Comparison of ENCODE assay signal across 22 cellular contexts in the genomic region with DNA sequence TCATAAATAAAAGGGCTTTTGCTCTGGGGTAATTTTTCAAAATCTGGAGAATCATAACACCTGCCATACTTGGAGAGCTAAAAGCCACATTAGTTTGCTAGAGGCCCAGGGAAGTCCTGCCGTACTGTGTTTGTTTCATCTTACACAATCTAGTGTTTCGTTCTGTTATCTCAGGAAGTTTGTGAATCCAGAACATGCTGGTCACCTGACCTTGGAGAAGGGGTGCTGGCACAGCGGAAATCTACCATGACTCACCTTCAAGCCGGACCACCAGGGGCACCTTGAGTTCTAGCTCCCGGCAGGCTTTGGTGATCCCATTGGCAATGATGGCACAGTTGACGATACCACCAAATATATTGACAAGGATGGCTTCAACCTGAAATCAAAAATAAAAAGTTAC.
A peak's percentile ranks its signal among the peaks of the same experiment; 100 is the strongest.
DNase-seq lines count a peak whose midpoint lies in the region; ATAC-seq and TF ChIP-seq lines count a peak whose summit lies in the region.
"Had no signal": no experiment of that assay in that cellular context is flagged by ENCODE, and none has a peak within 500 bp of the region (broad histone marks: within the 10 kb centered on the region; RNA-seq: fewer than 3 reads in every experiment).

No MANE protein-coding gene starts in this region.

- 57 to 72% (median 58%) methylated on average over 6 of the region's 6 CpGs for WGBS in adrenal gland, 4 donors
- 66% methylated on average over 6 of the region's 6 CpGs for WGBS in right lobe of liver (ENCODE audit: insufficient coverage, low coverage, low lambda C conversion rate, missing lambda C conversion rate)
- 94 to 95% methylated on average over 6 of the region's 6 CpGs for WGBS in upper lobe of left lung, 2 donors

- H3K27me3 ChIP-seq in adrenal gland: no peaks in the 10 kb centered on the region
- no peaks in the 10 kb centered on the region for H3K27me3 ChIP-seq in right lobe of liver
- no peaks in the 10 kb centered on the region for H3K27me3 ChIP-seq in upper lobe of left lung
- H3K27me3 ChIP-seq: BE2C, BLaER1 had no signal

- intact Hi-C loops in adrenal gland (cut with DNase I): no loop called here
- intact Hi-C loops in right lobe of liver (cut with DNase I): no loop called here

- peak in 6 of 7 donors; percentile 39 to 61 (median 56) for DNase-seq in adrenal gland
- DNase-seq in amniotic epithelial cell (ENCODE audit: low read depth): peak; percentile 81
- no peak for DNase-seq in left lobe of liver (ENCODE audit: low spot score)
- no peak for DNase-seq in right lobe of liver
- DNase-seq in DMS79 (lab: John Stamatoyannopoulos, UW): no peak
- DNase-seq in activated CD4-positive, alpha-beta T cell treated with anti-CD3 and anti-CD28 coated beads for 48 hours: no peak
- DNase-seq in upper lobe of left lung: no peak
- DNase-seq: 8988T; ACHN; BE2C; C1 segment of cervical spinal cord; CD4-positive, alpha-beta memory T cell; CD4-positive, CD25-positive, alpha-beta regulatory T cell; CD8-positive, alpha-beta memory T cell; COR-L47; DMS 273 treated with DMSO at 0.1 percent for 48 hours; DMS153; DMS53; DMS79 treated with DMSO at 0.1 percent for 48 hours; GF-D8 had no signal

- no peak overlapping the region for H3K27ac ChIP-seq in adrenal gland
- H3K27ac ChIP-seq in right lobe of liver: no peak overlapping the region
- H3K27ac ChIP-seq in upper lobe of left lung: no peak overlapping the region
- H3K27ac ChIP-seq: BLaER1 had no signal

- H3K9me3 ChIP-seq in adrenal gland (replicated peaks in 1 of 3): no peaks in the 10 kb centered on the region
- no peaks in the 10 kb centered on the region for H3K9me3 ChIP-seq in right lobe of liver
- H3K9me3 ChIP-seq in upper lobe of left lung: no peaks in the 10 kb centered on the region
- H3K9me3 ChIP-seq: BE2C, BLaER1 had no signal

- no peak for TF ChIP-seq EP300 in upper lobe of left lung (IDR thresholded peaks at IDR 0.05)

- no peaks in the 10 kb centered on the region for H3K36me3 ChIP-seq in adrenal gland (replicated peaks in 1 of 2)
- H3K36me3 ChIP-seq in right lobe of liver: peaks cover 0 to 2% (median 0%) of the 10 kb centered on the region in 4 donors
- peaks cover 0 to 12% (median 5%) of the 10 kb centered on the region in 4 donors for H3K36me3 ChIP-seq in upper lobe of left lung
- H3K36me3 ChIP-seq: BE2C, BLaER1 had no signal

- ATAC-seq in left lobe of liver (peak; percentile 13), right lobe of liver (peak in 3 of 4 donors; percentile 8 to 69 (median 28)), GM21737 (IDR thresholded peaks at IDR 0.05; ENCODE audit: unreplicated experiment) (no peak), upper lobe of left lung (ENCODE audit: low FRiP score in 2 of 2) (no peak)

- TF ChIP-seq CTCF in adrenal gland (IDR thresholded peaks at IDR 0.05) (no peak), right lobe of liver (IDR thresholded peaks at IDR 0.05) (no peak), upper lobe of left lung (IDR thresholded peaks at IDR 0.05) (no peak)

- H3K4me3 ChIP-seq in adrenal gland (no peak overlapping the region), right lobe of liver (no peak overlapping the region), upper lobe of left lung (no peak overlapping the region)
- H3K4me3 ChIP-seq: BLaER1 had no signal

- H3K4me1 ChIP-seq in adrenal gland (replicated peaks in 1 of 2) (no peaks in the 10 kb centered on the region), right lobe of liver (peaks cover 0 to 31% (median 8%) of the 10 kb centered on the region in 4 donors), upper lobe of left lung (no peaks in the 10 kb centered on the region)
- H3K4me1 ChIP-seq: BE2C, BLaER1 had no signal

- TF ChIP-seq POLR2A in adrenal gland (IDR thresholded peaks at IDR 0.05): no peak
- no peak for TF ChIP-seq POLR2A in right lobe of liver (IDR thresholded peaks at IDR 0.05)
- no peak for TF ChIP-seq POLR2A in upper lobe of left lung (IDR thresholded peaks at IDR 0.05)

Comparison
In these comparisons a context has a peak if more than half of its experiments do, and no peak if none do; other contexts are left out.
1. DNase-seq: peak in adrenal gland (6 of 7) and amniotic epithelial cell (single experiment); none in left lobe of liver (single experiment), right lobe of liver (0 of 3), DMS79 (single experiment), activated CD4-positive, alpha-beta T cell treated with anti-CD3 and anti-CD28 coated beads for 48 hours (single experiment) and upper lobe of left lung (0 of 2).
2. ATAC-seq: peak in left lobe of liver (single experiment) and right lobe of liver (3 of 4); none in GM21737 (single experiment) and upper lobe of left lung (0 of 2).